In the genomic region with DNA sequence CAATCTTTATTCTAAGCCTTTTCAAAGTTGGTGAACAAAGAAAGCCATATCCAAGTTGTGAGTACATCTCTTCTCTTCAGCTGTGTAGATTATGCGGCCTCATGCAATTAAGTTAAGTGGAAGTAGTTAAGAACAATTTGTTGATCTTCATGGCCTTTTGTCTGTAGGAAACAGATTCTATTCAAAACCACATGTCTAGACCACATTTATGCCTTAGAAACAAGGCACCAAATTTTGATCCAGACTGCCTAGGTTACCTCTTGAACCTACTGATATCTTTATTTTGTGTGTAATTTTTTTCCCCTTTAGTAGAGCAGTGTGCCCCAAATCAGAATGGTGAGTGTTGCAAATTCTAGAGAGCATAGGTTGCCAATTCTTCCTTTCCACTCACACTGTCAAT, we compare ENCODE assay signal across 22 cellular contexts.
DNase-seq lines count a peak whose midpoint lies in the region; ATAC-seq and TF ChIP-seq lines count a peak whose summit lies in the region.
"Had no signal": no experiment of that assay in that cellular context is flagged by ENCODE, and none has a peak within 500 bp of the region (broad histone marks: within the 10 kb centered on the region; RNA-seq: fewer than 3 reads in every experiment).

No MANE protein-coding gene starts in this region.

- no peak for TF ChIP-seq CTCF in hepatocyte (IDR thresholded peaks at IDR 0.05; ENCODE audit: poor library complexity)

- POLR2A ChIA-PET in T-cell (lab: Charles Lee): interaction anchor here in 1 of 2 donors (0.5 kb wide), 1 partner anchor 166 kb away, joined by 8 read pairs; no protein-coding TSS in a partner anchor

- peak; percentile 48 to 91 (median 54) for ATAC-seq in T-cell (replicated peaks in 1 of 4)
- ATAC-seq: left cardiac atrium; stimulated activated effector memory CD8-positive, alpha-beta T cell treated with anti-CD3 and anti-CD28 coated beads, Interleukin-12 subunit alpha, Interleukin-12 subunit beta, amount 100 ng/mL, for 72 hours had no signal

- H3K36me3 ChIP-seq in BLaER1 (no peaks in the 10 kb centered on the region), hepatocyte (replicated peaks; ENCODE audit: insufficient read depth, low read depth) (no peaks in the 10 kb centered on the region)
- H3K36me3 ChIP-seq: ascending aorta, suprapubic skin had no signal

- H3K4me2 ChIP-seq in BLaER1: peak overlapping the region; percentile 45
- H3K4me2 ChIP-seq in hepatocyte: no peak overlapping the region
- H3K4me2 ChIP-seq: PC-9 had no signal

- no peaks in the 10 kb centered on the region for H3K27me3 Mint-ChIP-seq in T-cell
- H3K27me3 Mint-ChIP-seq: central memory CD8-positive, alpha-beta T cell had no signal

- H3K27ac ChIP-seq in BLaER1 (no peak overlapping the region), hepatocyte (no peak overlapping the region)
- H3K27ac ChIP-seq: ascending aorta, PC-9, suprapubic skin had no signal

- H3K9me3 Mint-ChIP-seq in T-cell: peaks cover 1 to 9% (median 3%) of the 10 kb centered on the region in 3 donors
- H3K9me3 Mint-ChIP-seq: central memory CD8-positive, alpha-beta T cell had no signal

- H3K4me1 ChIP-seq in BLaER1 (peaks cover 13% of the 10 kb centered on the region), hepatocyte (ENCODE audit: insufficient read depth) (peaks cover 11% of the 10 kb centered on the region)
- H3K4me1 ChIP-seq: ascending aorta, suprapubic skin had no signal

- H3K4me3 Mint-ChIP-seq in T-cell: peak overlapping the region in 1 of 3 donors; percentile 35
- H3K4me3 Mint-ChIP-seq: activated naive CD4-positive, alpha-beta T cell treated with anti-CD3 and anti-CD28 coated beads, Interleukin-2, amount 10 ng/mL, durations not matched to agents 7 days and 5 days; CD8-positive, alpha-beta memory T cell; central memory CD8-positive, alpha-beta T cell; stimulated activated effector memory CD8-positive, alpha-beta T cell treated with anti-CD3 and anti-CD28 coated beads, Interleukin-12 subunit alpha, Interleukin-12 subunit beta, amount 100 ng/mL, for 72 hours had no signal

- H3K9me2 ChIP-seq in hepatocyte (replicated peaks; ENCODE audit: insufficient read depth): no peaks in the 10 kb centered on the region

- no peaks in the 10 kb centered on the region for H3K27me3 ChIP-seq in BLaER1
- H3K27me3 ChIP-seq in hepatocyte: no peaks in the 10 kb centered on the region
- H3K27me3 ChIP-seq: ascending aorta, suprapubic skin had no signal

- H3K36me3 Mint-ChIP-seq in T-cell: no peaks in the 10 kb centered on the region
- H3K36me3 Mint-ChIP-seq: activated naive CD4-positive, alpha-beta T cell treated with anti-CD3 and anti-CD28 coated beads, Interleukin-2, amount 10 ng/mL, durations not matched to agents 7 days and 5 days; CD8-positive, alpha-beta memory T cell; stimulated activated effector memory CD8-positive, alpha-beta T cell treated with anti-CD3 and anti-CD28 coated beads, Interleukin-12 subunit alpha, Interleukin-12 subunit beta, amount 100 ng/mL, for 72 hours had no signal

- H2AFZ ChIP-seq in hepatocyte: no peak overlapping the region
- H2AFZ ChIP-seq: PC-9 had no signal

- H3K4me3 ChIP-seq in BLaER1 (no peak overlapping the region), hepatocyte (no peak overlapping the region)
- H3K4me3 ChIP-seq: ascending aorta, PC-9, suprapubic skin had no signal

- peaks cover 36 to 39% (median 38%) of the 10 kb centered on the region in 3 donors for H3K4me1 Mint-ChIP-seq in T-cell

- no peaks in the 10 kb centered on the region for H4K20me1 ChIP-seq in BLaER1
- H4K20me1 ChIP-seq in hepatocyte (ENCODE audit: insufficient read depth, poor library complexity, severe bottlenecking): no peaks in the 10 kb centered on the region

- 88% methylated on average over 1 of the region's 1 CpG for WGBS in hepatocyte (ENCODE audit: low lambda C conversion rate, missing lambda C conversion rate)

- CTCF ChIA-PET in T-cell (lab: Charles Lee): interaction anchor here in 1 of 2 donors (0.6 kb wide), 1 partner anchor 150 kb away, joined by 3 read pairs; no protein-coding TSS in a partner anchor

- DNase-seq in GDM1 (lab: John Stamatoyannopoulos, UW): peak; percentile 33
- peak; percentile 17 for DNase-seq in NCI-H146 treated with DMSO at 0.1 percent for 48 hours (lab: John Stamatoyannopoulos, UW; ENCODE audit: unreplicated experiment)
- no peak for DNase-seq in T-cell
- DNase-seq in NCI-H1092 (lab: John Stamatoyannopoulos, UW): no peak
- no peak for DNase-seq in hepatocyte (ENCODE audit: low spot score)
- DNase-seq in activated CD8-positive, alpha-beta memory T cell treated with anti-CD3 and anti-CD28 coated beads for 24 hours: no peak
- DNase-seq: activated CD4-positive, alpha-beta T cell treated with anti-CD3 and anti-CD28 coated beads for 1 hour; activated naive CD4-positive, alpha-beta T cell treated with anti-CD3 and anti-CD28 coated beads, Interleukin-2, amount 10 ng/mL, durations not matched to agents 7 days and 5 days; activated T-cell treated with anti-CD3 and anti-CD28 coated beads, Interleukin-2, amount 50 U/mL, for 48 hours; glutamatergic neuron; left cardiac atrium; NCI-H82; PC-9; SHP77; small intestine; stimulated activated CD4-positive, alpha-beta T cell treated with anti-CD3 and anti-CD28 coated beads, Interleukin-2, amount 100 ng/mL, for 24 hours had no signal

- peak overlapping the region in 1 of 2 donors; percentile 71 for H3K27ac Mint-ChIP-seq in T-cell
- H3K27ac Mint-ChIP-seq: activated naive CD4-positive, alpha-beta T cell treated with anti-CD3 and anti-CD28 coated beads, Interleukin-2, amount 10 ng/mL, durations not matched to agents 7 days and 5 days; stimulated activated effector memory CD8-positive, alpha-beta T cell treated with anti-CD3 and anti-CD28 coated beads, Interleukin-12 subunit alpha, Interleukin-12 subunit beta, amount 100 ng/mL, for 72 hours had no signal

- H3K9me3 ChIP-seq in BLaER1 (peaks cover 9% of the 10 kb centered on the region; the same call in 1 of the 2 replicates), hepatocyte (ENCODE audit: low read depth) (peaks cover 4% of the 10 kb centered on the region)
- H3K9me3 ChIP-seq: ascending aorta had no signal

- H3K9ac ChIP-seq in BLaER1: no peak overlapping the region

- no peaks in the 10 kb centered on the region for H3K79me2 ChIP-seq in hepatocyte

Comparison
In these comparisons a context has a peak if more than half of its experiments do, and no peak if none do; other contexts are left out.
1. DNase-seq: peak in GDM1 (single experiment) and NCI-H146 treated with DMSO at 0.1 percent for 48 hours (single experiment); none in T-cell (0 of 34), NCI-H1092 (single experiment), hepatocyte (single experiment) and activated CD8-positive, alpha-beta memory T cell treated with anti-CD3 and anti-CD28 coated beads for 24 hours (single experiment).